ENCODE assay signal across 1 cellular context in the genomic region with DNA sequence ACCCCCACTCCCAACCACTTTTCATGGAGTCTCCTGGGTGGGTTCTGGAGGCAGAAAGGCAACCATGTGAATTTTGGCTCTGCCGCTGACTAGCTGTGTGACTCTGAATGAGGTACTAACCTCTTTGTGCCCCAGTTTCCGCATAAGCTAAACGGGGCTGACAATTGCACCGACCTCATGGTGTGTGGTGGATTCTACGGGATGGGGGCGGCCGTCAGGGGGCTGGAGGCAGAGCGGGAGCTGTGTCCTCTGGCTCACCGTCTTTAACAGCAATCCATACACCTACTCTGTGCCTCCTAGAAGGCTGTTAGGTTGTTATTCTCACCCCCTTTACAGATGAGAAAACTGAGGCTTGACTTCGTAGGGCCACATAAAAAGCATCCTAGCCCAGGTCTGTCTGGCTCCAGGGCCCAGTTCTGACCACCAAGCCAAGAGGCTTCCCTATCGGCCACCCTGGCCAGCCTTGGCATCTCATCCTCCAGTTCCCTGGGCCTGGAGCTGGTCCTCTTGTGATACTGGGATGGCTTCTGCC.
TF ChIP-seq lines count a peak whose summit lies in the region.

No MANE protein-coding gene starts in this region.

TF ChIP-seq in HepG2, 621 proteins besides CTCF, POLR2A, EP300 and RAD21 (continued from another document):
- TF ChIP-seq, protein P1, sequence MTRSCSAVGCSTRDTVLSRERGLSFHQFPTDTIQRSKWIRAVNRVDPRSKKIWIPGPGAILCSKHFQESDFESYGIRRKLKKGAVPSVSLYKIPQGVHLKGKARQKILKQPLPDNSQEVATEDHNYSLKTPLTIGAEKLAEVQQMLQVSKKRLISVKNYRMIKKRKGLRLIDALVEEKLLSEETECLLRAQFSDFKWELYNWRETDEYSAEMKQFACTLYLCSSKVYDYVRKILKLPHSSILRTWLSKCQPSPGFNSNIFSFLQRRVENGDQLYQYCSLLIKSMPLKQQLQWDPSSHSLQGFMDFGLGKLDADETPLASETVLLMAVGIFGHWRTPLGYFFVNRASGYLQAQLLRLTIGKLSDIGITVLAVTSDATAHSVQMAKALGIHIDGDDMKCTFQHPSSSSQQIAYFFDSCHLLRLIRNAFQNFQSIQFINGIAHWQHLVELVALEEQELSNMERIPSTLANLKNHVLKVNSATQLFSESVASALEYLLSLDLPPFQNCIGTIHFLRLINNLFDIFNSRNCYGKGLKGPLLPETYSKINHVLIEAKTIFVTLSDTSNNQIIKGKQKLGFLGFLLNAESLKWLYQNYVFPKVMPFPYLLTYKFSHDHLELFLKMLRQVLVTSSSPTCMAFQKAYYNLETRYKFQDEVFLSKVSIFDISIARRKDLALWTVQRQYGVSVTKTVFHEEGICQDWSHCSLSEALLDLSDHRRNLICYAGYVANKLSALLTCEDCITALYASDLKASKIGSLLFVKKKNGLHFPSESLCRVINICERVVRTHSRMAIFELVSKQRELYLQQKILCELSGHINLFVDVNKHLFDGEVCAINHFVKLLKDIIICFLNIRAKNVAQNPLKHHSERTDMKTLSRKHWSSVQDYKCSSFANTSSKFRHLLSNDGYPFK (CRISPR knock-in tag; IDR thresholded peaks at IDR 0.05; ENCODE audit: borderline replicate concordance), result no peak
- TF ChIP-seq SAFB2 (CRISPR knock-in tag; IDR thresholded peaks at IDR 0.05; ENCODE audit: borderline replicate concordance, low read depth), result no peak
- TF ChIP-seq, protein P2, sequence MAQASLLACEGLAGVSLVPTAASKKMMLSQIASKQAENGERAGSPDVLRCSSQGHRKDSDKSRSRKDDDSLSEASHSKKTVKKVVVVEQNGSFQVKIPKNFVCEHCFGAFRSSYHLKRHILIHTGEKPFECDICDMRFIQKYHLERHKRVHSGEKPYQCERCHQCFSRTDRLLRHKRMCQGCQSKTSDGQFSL (CRISPR knock-in tag; IDR thresholded peaks at IDR 0.05), result 0 out of 2 replicates have a peak, but pooled peaks have one; percentile 2
TF ChIP-seq in HepG2: peak in this region for 1.
